In genomic region chr13:36130168-36130541, GRCh38 we compare ENCODE assay signal across 8 cellular contexts. TPM values are rescaled to one million over a fixed set of nuclear protein-coding genes. Genes with fewer than 3 reads are reported as not detected.
DNase-seq lines count a peak whose midpoint lies in the region; ATAC-seq and TF ChIP-seq lines count a peak whose summit lies in the region.
"Had no signal": no experiment of that assay in that cellular context is flagged by ENCODE, and none has a peak within 500 bp of the region (broad histone marks: within the 10 kb centered on the region; RNA-seq: fewer than 3 reads in every experiment).

No MANE protein-coding gene starts in this region.

- no peaks in the 10 kb centered on the region for H3K36me3 Mint-ChIP-seq in natural killer cell treated with Interleukin-12 subunit alpha and Interleukin-12 subunit beta and Interleukin-15 and Interleukin-18, amount 100 ng/mL, for 72 hours

- H3K9me3 ChIP-seq in MG63: no peaks in the 10 kb centered on the region
- H3K9me3 ChIP-seq in iPS-18a (ENCODE audit: control insufficient read depth, low read depth, low read length): no peaks in the 10 kb centered on the region

- no peaks in the 10 kb centered on the region for H3K9me3 Mint-ChIP-seq in natural killer cell treated with Interleukin-12 subunit alpha and Interleukin-12 subunit beta and Interleukin-15 and Interleukin-18, amount 100 ng/mL, for 72 hours

- peaks cover 4% of the 10 kb centered on the region for H3K4me1 ChIP-seq in iPS-18a (ENCODE audit: control insufficient read depth, low read depth, low read length)

- H3K36me3 ChIP-seq in MG63: no peaks in the 10 kb centered on the region
- no peaks in the 10 kb centered on the region for H3K36me3 ChIP-seq in iPS-18a (ENCODE audit: control insufficient read depth, low read depth, low read length)

- H3K4me3 ChIP-seq in MG63 (peak overlapping the region; percentile 53), astrocyte of the cerebellum (ENCODE audit: low read depth, low read length) (peak overlapping the region; percentile 71), iPS-18a (ENCODE audit: low read length) (peak overlapping the region; percentile 75), skin epidermis (peak overlapping the region; percentile 31 to 50 (median 40))

- peak overlapping the region; percentile 32 for H3K9ac ChIP-seq in iPS-18a (ENCODE audit: low read length)

- H3K27me3 Mint-ChIP-seq in natural killer cell treated with Interleukin-12 subunit alpha and Interleukin-12 subunit beta and Interleukin-15 and Interleukin-18, amount 100 ng/mL, for 72 hours: peaks cover 14 to 23% of the 10 kb centered on the region in 2 donors

- in situ Hi-C loops in astrocyte of the cerebellum (cut with HindIII; ENCODE audit: low sequenced_read_pairs): no loop called here

- no peak overlapping the region for H3K4me3 Mint-ChIP-seq in natural killer cell treated with Interleukin-12 subunit alpha and Interleukin-12 subunit beta and Interleukin-15 and Interleukin-18, amount 100 ng/mL, for 72 hours

- no peaks in the 10 kb centered on the region for H3K27me3 ChIP-seq in MG63
- H3K27me3 ChIP-seq in iPS-18a (ENCODE audit: control insufficient read depth, insufficient read depth, low read length): peaks cover 55% of the 10 kb centered on the region

- H3K27ac ChIP-seq in iPS-18a (ENCODE audit: low read length) (no peak overlapping the region), skin epidermis (no peak overlapping the region)

- no peak for DNase-seq in MG63
- no peak for DNase-seq in astrocyte of the cerebellum (ENCODE audit: low read depth)
- DNase-seq in natural killer cell treated with Interleukin-12 subunit alpha and Interleukin-12 subunit beta and Interleukin-15 and Interleukin-18, amount 100 ng/mL, for 72 hours (ENCODE audit: low spot score): no peak
- no peak for DNase-seq in midbrain (lab: John Stamatoyannopoulos, UW)
- DNase-seq: left colon had no signal

- ATAC-seq in natural killer cell treated with Interleukin-12 subunit alpha and Interleukin-12 subunit beta and Interleukin-15 and Interleukin-18, amount 100 ng/mL, for 72 hours: no peak
- no peak for ATAC-seq in GM21526 (IDR thresholded peaks at IDR 0.05; ENCODE audit: low FRiP score, unreplicated experiment)
- ATAC-seq: left colon had no signal

- H3K4me1 Mint-ChIP-seq in natural killer cell treated with Interleukin-12 subunit alpha and Interleukin-12 subunit beta and Interleukin-15 and Interleukin-18, amount 100 ng/mL, for 72 hours (ENCODE audit: low read depth in 2 of 2): no peaks in the 10 kb centered on the region

- no peak overlapping the region for H3K27ac Mint-ChIP-seq in natural killer cell treated with Interleukin-12 subunit alpha and Interleukin-12 subunit beta and Interleukin-15 and Interleukin-18, amount 100 ng/mL, for 72 hours

- TF ChIP-seq CTCF in astrocyte of the cerebellum (IDR thresholded peaks at IDR 0.05; ENCODE audit: low read depth, low read length, missing control alignments): no peak

RNA-seq across cellular contexts. Expression of gene DCLK1, which starts 1.0 kb away (rescaled TPM):
- total RNA-seq in MG63 (2014; rRNA removed; shearing (Covaris generic); ENCODE audit: low replicate concordance): 5.5 and 7.0 TPM in 2 replicates
- total RNA-seq in natural killer cell treated with Interleukin-12 subunit alpha and Interleukin-12 subunit beta and Interleukin-15 and Interleukin-18, amount 100 ng/mL, for 72 hours: not detected
